ENCODE assay signal across 20 cellular contexts in the genomic region with DNA sequence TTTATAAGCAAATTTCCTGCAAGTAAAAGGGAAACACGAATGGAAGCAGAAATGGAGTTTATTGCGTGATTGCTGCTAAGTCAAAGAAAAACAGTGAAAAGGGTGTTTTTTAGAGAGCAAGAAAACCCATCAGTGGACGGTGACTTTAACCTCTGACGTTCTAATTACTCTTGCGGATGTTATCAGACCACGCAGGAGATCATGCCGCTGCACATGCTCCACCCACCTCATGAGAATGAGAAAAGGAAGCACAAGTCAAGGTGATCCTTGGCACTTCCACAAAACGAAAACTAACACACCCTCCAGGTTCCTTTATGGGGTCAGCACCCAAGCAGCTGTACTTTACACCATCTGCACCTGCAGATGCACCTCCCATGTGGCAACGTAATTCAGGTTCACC. TPM values are rescaled to one million over a fixed set of nuclear protein-coding genes. Genes with fewer than 3 reads are reported as not detected.
DNase-seq lines count a peak whose midpoint lies in the region; ATAC-seq, FAIRE-seq and TF ChIP-seq lines count a peak whose summit lies in the region.
"Had no signal": no experiment of that assay in that cellular context is flagged by ENCODE, and none has a peak within 500 bp of the region (broad histone marks: within the 10 kb centered on the region; RNA-seq: fewer than 3 reads in every experiment).

No MANE protein-coding gene starts in this region.

- peaks cover 81% of the 10 kb centered on the region for H3K4me1 ChIP-seq in Karpas-422 (ENCODE audit: low read length)
- H3K4me1 ChIP-seq in SJSA1 (replicated peaks) = peaks cover 26% of the 10 kb centered on the region
- no peaks in the 10 kb centered on the region for H3K4me1 ChIP-seq in small intestine (ENCODE audit: control insufficient read depth in 2 of 2, insufficient read depth in 1 of 2, low read depth in 1 of 2, low read length in 1 of 2)

- H3K27me3 ChIP-seq in Karpas-422 (ENCODE audit: low read length) = no peaks in the 10 kb centered on the region
- H3K27me3 ChIP-seq in SJSA1 (replicated peaks) = no peaks in the 10 kb centered on the region
- H3K27me3 ChIP-seq in small intestine (ENCODE audit: control insufficient read depth in 2 of 2, insufficient read depth in 2 of 2, low read length in 2 of 2) = no peaks in the 10 kb centered on the region
- H3K27me3 ChIP-seq: BLaER1 had no signal

- no peak for FAIRE-seq in small intestine (lab: Jason Lieb, UNC)
- FAIRE-seq: GM12878 had no signal

- no peaks in the 10 kb centered on the region for H4K20me1 ChIP-seq in Karpas-422 (ENCODE audit: insufficient read depth, low read depth, low read length)
- H4K20me1 ChIP-seq: BLaER1 had no signal

- H3K9ac ChIP-seq in Karpas-422 (ENCODE audit: low read length) = no peak overlapping the region
- H3K9ac ChIP-seq: BLaER1, GM23248 had no signal

- no peak for TF ChIP-seq POLR2A in erythroblast (IDR thresholded peaks at IDR 0.05; ENCODE audit: low read length)

- no peaks in the 10 kb centered on the region for H3K9me2 ChIP-seq in Karpas-422 (replicated peaks; ENCODE audit: insufficient read depth, low read length)

- DNase-seq in Karpas-422 = peak; percentile 50
- DNase-seq in SJSA1 (ENCODE audit: low read depth in 1 of 2, low spot score in 2 of 2) = no peak
- DNase-seq in erythroblast (lab: John Stamatoyannopoulos, UW) = peak; percentile 47 to 55
- peak; percentile 81 for DNase-seq in small intestine
- no peak for DNase-seq in nucleus accumbens (lab: John Stamatoyannopoulos, UW)
- no peak for DNase-seq in substantia nigra (lab: John Stamatoyannopoulos, UW)
- DNase-seq: CD4-positive, alpha-beta memory T cell; DND-41; GM23248; H9; MV-4-11; NCI-H1105 treated with DMSO at 0.1 percent for 48 hours; NCI-H2081; NCI-H2171; NCI-H345; SIG-M5 had no signal

- no peaks in the 10 kb centered on the region for H3K9me3 ChIP-seq in Karpas-422 (ENCODE audit: low read length)
- H3K9me3 ChIP-seq in SJSA1 (replicated peaks) = no peaks in the 10 kb centered on the region
- no peaks in the 10 kb centered on the region for H3K9me3 ChIP-seq in small intestine (ENCODE audit: control insufficient read depth, low read depth)
- H3K9me3 ChIP-seq: BLaER1 had no signal

- H3K36me3 ChIP-seq in Karpas-422 (ENCODE audit: insufficient read depth, low read length) (no peaks in the 10 kb centered on the region), SJSA1 (peaks cover 13% of the 10 kb centered on the region), small intestine (ENCODE audit: control insufficient read depth in 2 of 2, insufficient read depth in 2 of 2, low read length in 2 of 2) (peaks cover 0 to 2% of the 10 kb centered on the region in 2 donors)

- H3K79me2 ChIP-seq in Karpas-422 (ENCODE audit: low read length) = peaks cover 20% of the 10 kb centered on the region; the same call in 1 of the 2 replicates

- no peak overlapping the region for H2AFZ ChIP-seq in Karpas-422 (ENCODE audit: low read length)
- H2AFZ ChIP-seq: GM23248 had no signal

- H3K4me2 ChIP-seq in Karpas-422 (ENCODE audit: low read depth, low read length, poor library complexity, severe bottlenecking) = peak overlapping the region; percentile 29
- H3K4me2 ChIP-seq: BLaER1 had no signal

- no peak overlapping the region for H3K4me3 ChIP-seq in Karpas-422 (ENCODE audit: low read length)
- H3K4me3 ChIP-seq in SJSA1 = no peak overlapping the region
- H3K4me3 ChIP-seq in small intestine (ENCODE audit: low read depth in 1 of 2, low read length in 2 of 2) = no peak overlapping the region
- H3K4me3 ChIP-seq: BLaER1, GM12878, GM23248 had no signal

- ATAC-seq in GM21390 (IDR thresholded peaks at IDR 0.05; ENCODE audit: unreplicated experiment) = no peak
- ATAC-seq: GM12878, Panc1 had no signal

- peak overlapping the region; percentile 62 for H3K27ac ChIP-seq in Karpas-422 (ENCODE audit: low read length)
- peak overlapping the region; percentile 23; the same call in 1 of the 2 replicates for H3K27ac ChIP-seq in SJSA1
- no peak overlapping the region for H3K27ac ChIP-seq in small intestine (ENCODE audit: low read depth in 1 of 2, low read length in 1 of 2)
- H3K27ac ChIP-seq in substantia nigra (ENCODE audit: low read depth, low read length, poor library complexity, severe bottlenecking) = no peak overlapping the region
- H3K27ac ChIP-seq: BLaER1, GM23248 had no signal

- WGBS in small intestine, 3 donors = 20 to 63% (median 44%) methylated on average over 9 of the region's 9 CpGs

RNA-seq across cellular contexts. Expression of a gene that starts 45.0 kb away (rescaled TPM):
- 22.6 and 50.5 TPM in 2 replicates for total RNA-seq in Karpas-422 (2014; rRNA removed; shearing (Covaris generic); ENCODE audit: low replicate concordance)
- total RNA-seq in SJSA1 (2014; rRNA removed; shearing (Covaris generic)) = 21.2 and 23.0 TPM in 2 replicates
- polyA plus RNA-seq in small intestine = 10 to 100 TPM in 1 of 3 donors, 1 to 10 TPM in 2; 6.5 to 20.2 (median 8.4) TPM

RNA-seq across cellular contexts. Expression of a gene that starts 45.5 kb away (rescaled TPM):
- total RNA-seq in Karpas-422 (2014; rRNA removed; shearing (Covaris generic); ENCODE audit: low replicate concordance) = 9.0 and 16.0 TPM in 2 replicates
- 6.8 and 13.3 TPM in 2 replicates for total RNA-seq in SJSA1 (2014; rRNA removed; shearing (Covaris generic))
- 10 to 100 TPM in 1 of 3 donors, 1 to 10 TPM in 2; 6.0 to 16.6 (median 8.1) TPM for polyA plus RNA-seq in small intestine

Comparison
In these comparisons a context has a peak if more than half of its experiments do, and no peak if none do; other contexts are left out.
1. DNase-seq: peak in Karpas-422 (single experiment), erythroblast (2 of 2) and small intestine (single experiment); none in SJSA1 (0 of 2), nucleus accumbens (0 of 56) and substantia nigra (0 of 49).
2. H3K27ac ChIP-seq: peak in Karpas-422 (single experiment) and SJSA1 (single experiment); none in small intestine (0 of 2) and substantia nigra (single experiment).